10 cellular contexts compared by ENCODE assay signal in the genomic region with DNA sequence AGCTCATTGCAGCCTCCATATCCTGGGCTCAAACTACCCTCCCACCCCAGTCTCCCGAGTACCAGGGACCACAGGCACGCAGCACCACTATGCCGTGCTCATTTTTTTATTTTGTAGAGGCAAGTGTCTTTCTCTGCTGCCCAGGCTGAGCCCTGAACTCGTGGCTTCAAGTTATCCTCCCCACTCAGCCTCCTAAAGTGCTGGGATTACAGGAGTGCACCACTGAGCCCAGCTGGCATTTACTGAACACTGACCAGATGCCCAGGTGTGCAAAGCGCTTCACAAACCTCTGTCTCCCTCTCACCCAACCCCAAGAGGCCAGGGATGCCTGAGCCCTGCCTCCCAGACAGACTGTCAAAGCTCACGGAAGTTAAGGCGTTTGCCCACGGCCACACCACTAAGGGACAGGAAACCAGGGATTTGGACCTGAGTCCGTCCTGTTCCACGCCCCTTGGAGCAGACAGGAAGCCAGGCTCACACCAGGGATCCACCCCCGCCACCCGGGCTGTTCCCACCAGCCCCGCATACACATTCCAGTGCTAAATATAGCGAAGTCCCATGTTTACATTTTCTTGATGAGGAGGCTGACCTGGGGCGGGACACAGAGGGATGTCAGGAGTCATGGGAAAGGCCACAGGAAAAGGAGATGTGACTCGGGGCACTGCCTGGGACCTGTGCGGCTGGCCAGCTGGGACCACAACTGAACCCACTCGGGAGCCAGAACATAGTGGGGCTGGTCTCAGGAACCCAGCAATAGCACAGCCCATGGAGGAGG. TPM values are rescaled to one million over a fixed set of nuclear protein-coding genes. Genes with fewer than 3 reads are reported as not detected.
A peak's percentile ranks its signal among the peaks of the same experiment; 100 is the strongest.
DNase-seq lines count a peak whose midpoint lies in the region; ATAC-seq and FAIRE-seq lines count a peak whose summit lies in the region.
"Had no signal": no experiment of that assay in that cellular context is flagged by ENCODE, and none has a peak within 500 bp of the region (broad histone marks: within the 10 kb centered on the region; RNA-seq: fewer than 3 reads in every experiment).

No MANE protein-coding gene starts in this region.

- H3K4me3 Mint-ChIP-seq in central memory CD8-positive, alpha-beta T cell: no peak overlapping the region

- no peak for FAIRE-seq in urothelium cell line (lab: Jason Lieb, UNC)

- DNase-seq in HT-29 (ENCODE audit: low spot score) (peak; percentile 52), left colon (peak in 1 of 2 donors; percentile 19), urothelium cell line (ENCODE audit: low spot score) (peak; percentile 68)
- no peak for DNase-seq in central memory CD8-positive, alpha-beta T cell (ENCODE audit: low spot score in 2 of 2)
- DNase-seq in activated naive CD4-positive, alpha-beta T cell treated with anti-CD3 and anti-CD28 coated beads, Interleukin-2, amount 50 U/mL, for 16 hours: no peak
- no peak for DNase-seq in stimulated activated CD4-positive, alpha-beta T cell treated with anti-CD3 and anti-CD28 coated beads, Interleukin-12 subunit alpha, Interleukin-12 subunit beta, amount 100 ng/mL, for 4 hours
- DNase-seq: cerebellar nuclear complex, GF-D8, NCI-H2227 treated with DMSO at 0.1 percent for 48 hours had no signal

- ATAC-seq in central memory CD8-positive, alpha-beta T cell (replicated peaks; ENCODE audit: extremely low read depth, poor library complexity, severe bottlenecking): no peak
- ATAC-seq in left colon (peak; percentile 62), HG03280 (IDR thresholded peaks at IDR 0.05; ENCODE audit: unreplicated experiment) (no peak)

- H3K4me1 Mint-ChIP-seq in central memory CD8-positive, alpha-beta T cell: peaks cover 21% of the 10 kb centered on the region

- intact Hi-C loops in left colon (cut with DNase I, micrococcal nuclease): no loop called here

- H3K27ac Mint-ChIP-seq in central memory CD8-positive, alpha-beta T cell (ENCODE audit: low read depth): peak overlapping the region; percentile 55

- H3K9me3 Mint-ChIP-seq in central memory CD8-positive, alpha-beta T cell: no peaks in the 10 kb centered on the region

- no peaks in the 10 kb centered on the region for H3K36me3 Mint-ChIP-seq in central memory CD8-positive, alpha-beta T cell (ENCODE audit: insufficient read depth)

- H3K27me3 Mint-ChIP-seq in central memory CD8-positive, alpha-beta T cell: no peaks in the 10 kb centered on the region

RNA-seq across cellular contexts. Expression of gene TESC, which starts 51.2 kb away (rescaled TPM):
- 287 and 301 TPM in 2 replicates for total RNA-seq in HT-29 (2014; rRNA removed; shearing (Covaris generic))
- 1 to 10 TPM; 1.7 to 2.3 TPM for total RNA-seq in left colon

Comparison
In these comparisons a context has a peak if more than half of its experiments do, and no peak if none do; other contexts are left out.
1. DNase-seq: peak in HT-29 (single experiment) and urothelium cell line (single experiment); none in central memory CD8-positive, alpha-beta T cell (0 of 2), activated naive CD4-positive, alpha-beta T cell treated with anti-CD3 and anti-CD28 coated beads, Interleukin-2, amount 50 U/mL, for 16 hours (single experiment) and stimulated activated CD4-positive, alpha-beta T cell treated with anti-CD3 and anti-CD28 coated beads, Interleukin-12 subunit alpha, Interleukin-12 subunit beta, amount 100 ng/mL, for 4 hours (single experiment).
2. RNA of gene TESC, which starts 51.2 kb away (total RNA-seq): 287 to 301 TPM in HT-29; 1.7 to 2.3 TPM in left colon; every median in the first group is over 10 times any median in the second.